1 cellular context compared by ENCODE assay signal in genomic region chr19:47093841-47094240, GRCh38.
TF ChIP-seq lines count a peak whose summit lies in the region.

No MANE protein-coding gene starts in this region.

TF ChIP-seq in GM12878, 131 proteins besides CTCF, POLR2A, EP300 and RAD21 (continued from another document):
- TF ChIP-seq CREM (IDR thresholded peaks at IDR 0.05; ENCODE audit: low read depth) (peak; percentile 24; the same call in 1 of the 2 replicates), ETV6 (conservative IDR thresholded peaks at IDR 0.05 in 1 of 2, IDR thresholded peaks at IDR 0.05 in 1 of 2; ENCODE audit: borderline replicate concordance in 1 of 2, low read depth in 1 of 2) (peak in 1 of 2 experiments; percentile 63; a peak in 2 of 4 replicates), PAX5 (IDR thresholded peaks at IDR 0.05; ENCODE audit: borderline replicate concordance, low read depth, low read length) (peak; percentile 24; the same call in 1 of the 2 replicates), EED (IDR thresholded peaks at IDR 0.05; ENCODE audit: low read depth) (peak; percentile 13; the same call in 1 of the 2 replicates), HDAC2 (IDR thresholded peaks at IDR 0.05) (no peak), CREB1 (IDR thresholded peaks at IDR 0.05; ENCODE audit: low read depth) (peak; percentile 42; the same call in 1 of the 2 replicates), PKNOX1 (IDR thresholded peaks at IDR 0.05) (peak; percentile 80), TCF3 (IDR thresholded peaks at IDR 0.05; ENCODE audit: borderline replicate concordance, insufficient read depth, low read depth, low read length) (no peak), SP1 (IDR thresholded peaks at IDR 0.05; ENCODE audit: low read depth, low read length) (no peak), TARDBP (IDR thresholded peaks at IDR 0.05; ENCODE audit: borderline replicate concordance) (0 out of 2 replicates have a peak, but pooled peaks have one; percentile 29), JUNB (IDR thresholded peaks at IDR 0.05) (peak; percentile 74), BCL3 (IDR thresholded peaks at IDR 0.05; ENCODE audit: borderline replicate concordance, insufficient read depth, low read depth, low read length, poor library complexity, severe bottlenecking) (no peak), PAX8 (IDR thresholded peaks at IDR 0.05) (no peak), RUNX3 (IDR thresholded peaks at IDR 0.05; ENCODE audit: low read length) (peak; percentile 90), BHLHE40 (IDR thresholded peaks at IDR 0.05; ENCODE audit: borderline replicate concordance in 1 of 2, low read depth in 2 of 2, low read length in 1 of 2) (no peak), MLLT1 (IDR thresholded peaks at IDR 0.05) (no peak), YY1 (IDR thresholded peaks at IDR 0.05; ENCODE audit: low read depth, low read length) (peak; percentile 80)
